In the genomic region with DNA sequence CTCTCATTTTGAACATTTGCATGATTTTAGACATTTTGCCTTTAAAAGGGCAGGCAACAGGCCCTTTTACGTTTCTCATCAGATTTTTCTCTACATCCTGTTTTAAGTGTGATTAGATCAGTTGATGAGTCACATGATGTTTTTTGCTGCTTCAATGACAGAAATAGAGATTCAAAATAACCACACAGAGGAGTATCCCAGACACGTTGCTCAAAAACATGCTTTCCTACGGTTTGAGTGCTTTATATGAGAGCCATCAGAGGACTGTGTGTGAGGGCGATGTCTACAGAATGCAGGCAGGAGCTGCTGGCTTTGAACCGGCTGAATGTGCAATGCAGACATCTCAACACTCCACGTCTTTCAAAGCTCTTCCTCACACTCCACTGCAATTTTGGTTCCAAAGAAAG, we compare ENCODE assay signal across 8 cellular contexts. TPM values are rescaled to one million over a fixed set of nuclear protein-coding genes. Genes with fewer than 3 reads are reported as not detected.
DNase-seq lines count a peak whose midpoint lies in the region; ATAC-seq and TF ChIP-seq lines count a peak whose summit lies in the region.

No MANE protein-coding gene starts in this region.

- no peaks in the 10 kb centered on the region for H3K9me3 Mint-ChIP-seq in activated naive CD8-positive, alpha-beta T cell treated with anti-CD3 and anti-CD28 coated beads, Interleukin-2, amount 50 U/mL, for 24 hours
- H3K9me3 Mint-ChIP-seq in naive thymus-derived CD4-positive, alpha-beta T cell, result peaks cover 0 to 4% (median 0%) of the 10 kb centered on the region in 11 donors

- no peak overlapping the region; the same call in 1 of the 2 replicates for H3K4me2 ChIP-seq in OCI-LY1 (ENCODE audit: low read length)

- peak overlapping the region; percentile 74 for H3K4me3 Mint-ChIP-seq in activated naive CD8-positive, alpha-beta T cell treated with anti-CD3 and anti-CD28 coated beads, Interleukin-2, amount 50 U/mL, for 24 hours
- peak overlapping the region; percentile 74 to 94 (median 86) for H3K4me3 Mint-ChIP-seq in naive thymus-derived CD4-positive, alpha-beta T cell

- no peaks in the 10 kb centered on the region for H3K9me3 ChIP-seq in OCI-LY1 (ENCODE audit: low read length)
- no peaks in the 10 kb centered on the region for H3K9me3 ChIP-seq in naive thymus-derived CD4-positive, alpha-beta T cell (ENCODE audit: control insufficient read depth in 2 of 3, low read length in 3 of 3)

- H3K36me3 ChIP-seq in BJ (ENCODE audit: control insufficient read depth, insufficient read depth, low read length), result peaks cover 20% of the 10 kb centered on the region
- H3K36me3 ChIP-seq in OCI-LY1 (ENCODE audit: insufficient read depth, low read length), result peaks cover 69% of the 10 kb centered on the region
- H3K36me3 ChIP-seq in naive thymus-derived CD4-positive, alpha-beta T cell (ENCODE audit: control insufficient read depth in 2 of 3, insufficient read depth in 3 of 3, low read length in 3 of 3), result peaks cover 0 to 17% (median 10%) of the 10 kb centered on the region in 3 experiments

- peak; percentile 58 for DNase-seq in BJ (ENCODE audit: low read depth)
- no peak for DNase-seq in activated naive CD8-positive, alpha-beta T cell treated with anti-CD3 and anti-CD28 coated beads, Interleukin-2, amount 50 U/mL, for 24 hours
- DNase-seq in naive thymus-derived CD4-positive, alpha-beta T cell, result peak in 8 of 9 donors; percentile 33 to 88 (median 84)
- DNase-seq in DMS 273 treated with DMSO at 0.1 percent for 48 hours (lab: John Stamatoyannopoulos, UW), result no peak
- DNase-seq in KG1 (lab: John Stamatoyannopoulos, UW), result no peak
- no peak for DNase-seq in RWPE1 (ENCODE audit: low spot score)

- H4K20me1 ChIP-seq in OCI-LY1 (ENCODE audit: insufficient read depth, low read length), result no peaks in the 10 kb centered on the region

- no peaks in the 10 kb centered on the region for H3K9me2 ChIP-seq in OCI-LY1 (ENCODE audit: low read depth, low read length)

- TF ChIP-seq CTCF in BJ (IDR thresholded peaks at IDR 0.05; ENCODE audit: insufficient read depth, low read depth, low read length) (no peak), OCI-LY1 (IDR thresholded peaks at IDR 0.05; ENCODE audit: low read length) (no peak), RWPE1 (conservative IDR thresholded peaks at IDR 0.05; ENCODE audit: low read depth) (no peak)

- H3K36me3 Mint-ChIP-seq in activated naive CD8-positive, alpha-beta T cell treated with anti-CD3 and anti-CD28 coated beads, Interleukin-2, amount 50 U/mL, for 24 hours (ENCODE audit: low read depth), result peaks cover 87% of the 10 kb centered on the region
- peaks cover 16 to 61% (median 30%) of the 10 kb centered on the region in 5 donors for H3K36me3 Mint-ChIP-seq in naive thymus-derived CD4-positive, alpha-beta T cell

- peak; percentile 88 for ATAC-seq in activated naive CD8-positive, alpha-beta T cell treated with anti-CD3 and anti-CD28 coated beads, Interleukin-2, amount 50 U/mL, for 24 hours
- ATAC-seq in naive thymus-derived CD4-positive, alpha-beta T cell, result peak; percentile 96
- ATAC-seq in GM18909 (IDR thresholded peaks at IDR 0.05; ENCODE audit: poor library complexity, unreplicated experiment), result no peak

- H3K9ac ChIP-seq in OCI-LY1 (ENCODE audit: low read length), result peak overlapping the region; percentile 6

- H3K79me2 ChIP-seq in OCI-LY1 (ENCODE audit: insufficient read depth, low read length), result no peaks in the 10 kb centered on the region

- H3K27me3 ChIP-seq in BJ (ENCODE audit: control insufficient read depth, insufficient read depth, low read length) (no peaks in the 10 kb centered on the region), OCI-LY1 (ENCODE audit: insufficient read depth, low read length) (no peaks in the 10 kb centered on the region)
- H3K27me3 ChIP-seq in naive thymus-derived CD4-positive, alpha-beta T cell (ENCODE audit: control insufficient read depth in 2 of 2, insufficient read depth in 2 of 2, low read length in 2 of 2), result no peaks in the 10 kb centered on the region

- no peaks in the 10 kb centered on the region for H3K27me3 Mint-ChIP-seq in activated naive CD8-positive, alpha-beta T cell treated with anti-CD3 and anti-CD28 coated beads, Interleukin-2, amount 50 U/mL, for 24 hours
- H3K27me3 Mint-ChIP-seq in naive thymus-derived CD4-positive, alpha-beta T cell, result no peaks in the 10 kb centered on the region

- H3K27ac ChIP-seq in OCI-LY1 (ENCODE audit: low read depth, low read length, poor library complexity, severe bottlenecking) (peak overlapping the region; percentile 73), RWPE1 (no peak overlapping the region; the same call in 1 of the 2 replicates)
- peak overlapping the region; percentile 72 for H3K27ac ChIP-seq in naive thymus-derived CD4-positive, alpha-beta T cell (ENCODE audit: low read depth, low read length)

- CTCF ChIA-PET in BJ (lab: Yijun Ruan, JAX), result interaction anchor here (0.6 to 4.4 kb wide), 4 partner anchors 12 to 297 kb away, joined by 3 to 23 read pairs (median 4); no protein-coding TSS in a partner anchor
- CTCF ChIA-PET in naive thymus-derived CD4-positive, alpha-beta T cell (lab: Charles Lee), result interaction anchor here (1.1 to 4.6 kb wide), 7 partner anchors 14 to 297 kb away, joined by 3 to 45 read pairs (median 4); no protein-coding TSS in a partner anchor
- CTCF ChIA-PET in RWPE1 (lab: Yijun Ruan, JAX), result interaction anchor here (0.6 kb wide), 1 partner anchor 9 kb away, joined by 3 read pairs; no protein-coding TSS in a partner anchor

- H3F3A ChIP-seq in OCI-LY1 (ENCODE audit: insufficient read depth, low read length), result no peaks in the 10 kb centered on the region

- no peak overlapping the region for H2AFZ ChIP-seq in OCI-LY1 (ENCODE audit: low read length)

- intact Hi-C loops in naive thymus-derived CD4-positive, alpha-beta T cell (cut with micrococcal nuclease), result loop anchor here (1.0 to 2.0 kb wide), 10 partner anchors 14 to 286 kb away; a partner anchor contains a TSS

- peaks cover 79% of the 10 kb centered on the region for H3K4me1 Mint-ChIP-seq in activated naive CD8-positive, alpha-beta T cell treated with anti-CD3 and anti-CD28 coated beads, Interleukin-2, amount 50 U/mL, for 24 hours
- peaks cover 50 to 96% (median 86%) of the 10 kb centered on the region in 7 donors for H3K4me1 Mint-ChIP-seq in naive thymus-derived CD4-positive, alpha-beta T cell

- H3K4me3 ChIP-seq in BJ (ENCODE audit: low read depth, low read length) (no peak overlapping the region), OCI-LY1 (ENCODE audit: low read depth, low read length, poor library complexity, severe bottlenecking) (no peak overlapping the region)
- peak overlapping the region; percentile 4 for H3K4me3 ChIP-seq in naive thymus-derived CD4-positive, alpha-beta T cell (ENCODE audit: low read length)

- POLR2A ChIA-PET in BJ (lab: Charles Lee) (no interaction called here), RWPE1 (lab: Yijun Ruan, JAX; ENCODE audit: low non-redundant PET) (no interaction called here)
- POLR2A ChIA-PET in naive thymus-derived CD4-positive, alpha-beta T cell (lab: Charles Lee), result interaction anchor here (0.6 to 6.4 kb wide), 10 partner anchors 9 to 1908 kb away, joined by 3 to 64 read pairs (median 4); a partner anchor contains a TSS

- peaks cover 19% of the 10 kb centered on the region for H3K4me1 ChIP-seq in OCI-LY1 (ENCODE audit: insufficient read depth, low read length, severe bottlenecking)
- H3K4me1 ChIP-seq in naive thymus-derived CD4-positive, alpha-beta T cell (ENCODE audit: control insufficient read depth in 2 of 2, insufficient read depth in 2 of 2, low read length in 2 of 2), result peaks cover 34 to 75% of the 10 kb centered on the region in 2 donors

- H3K27ac Mint-ChIP-seq in activated naive CD8-positive, alpha-beta T cell treated with anti-CD3 and anti-CD28 coated beads, Interleukin-2, amount 50 U/mL, for 24 hours, result peak overlapping the region; percentile 98
- H3K27ac Mint-ChIP-seq in naive thymus-derived CD4-positive, alpha-beta T cell, result peak overlapping the region; percentile 96 to 100 (median 99)

RNA-seq across cellular contexts. Expression of a gene that starts 42.1 kb away (rescaled TPM):
- 8.5 and 10.1 TPM in 2 replicates for polyA plus RNA-seq in BJ (2011; rRNA removed)
- polyA minus RNA-seq in BJ (2011; rRNA and poly(A)+ RNA removed), result 14.9 and 21.6 TPM in 2 replicates
- 10 to 100 TPM; 48.3 to 66.9 (median 58.2) TPM for total RNA-seq in naive thymus-derived CD4-positive, alpha-beta T cell
- polyA plus RNA-seq in naive thymus-derived CD4-positive, alpha-beta T cell, result 10 to 100 TPM; 12.1 to 13.6 TPM

Comparison
In these comparisons a context has a peak if more than half of its experiments do, and no peak if none do; other contexts are left out.
1. DNase-seq: peak in BJ (single experiment) and naive thymus-derived CD4-positive, alpha-beta T cell (8 of 9); none in activated naive CD8-positive, alpha-beta T cell treated with anti-CD3 and anti-CD28 coated beads, Interleukin-2, amount 50 U/mL, for 24 hours (single experiment), DMS 273 treated with DMSO at 0.1 percent for 48 hours (single experiment), KG1 (single experiment) and RWPE1 (single experiment).